ENCODE assay signal across 20 cellular contexts in the genomic region with DNA sequence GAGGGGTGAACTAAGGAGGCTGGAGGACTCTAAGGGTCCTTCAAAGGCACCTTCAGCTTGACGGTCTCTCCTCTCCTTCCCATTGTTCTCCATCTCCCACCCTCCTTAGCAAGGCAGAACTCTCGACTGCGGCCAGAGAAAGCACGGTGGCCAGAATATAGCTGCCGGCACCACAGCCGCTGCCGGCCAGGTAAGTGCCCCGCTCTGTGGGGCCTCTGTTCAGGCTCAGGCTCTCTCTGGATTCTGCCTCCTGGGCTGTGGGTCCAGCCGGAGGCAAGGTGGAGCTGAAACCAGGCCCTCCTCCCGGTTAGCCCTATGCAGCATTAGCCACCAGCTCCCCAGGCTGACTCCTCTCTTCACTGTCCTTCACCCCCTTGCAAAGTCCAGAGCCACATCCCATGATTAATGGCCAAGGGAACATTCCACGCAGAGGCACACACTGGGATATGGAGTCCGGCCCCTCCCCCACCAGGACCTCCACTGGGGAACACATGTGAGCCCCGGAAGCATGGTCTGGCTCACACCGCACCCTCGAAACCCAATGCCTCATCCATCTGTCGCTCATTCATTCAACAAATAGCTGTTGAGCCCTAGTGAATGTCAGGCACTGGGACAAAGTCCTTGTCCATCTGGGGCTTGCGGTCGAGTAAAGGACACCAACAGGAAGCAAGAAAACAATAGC. TPM values are rescaled to one million over a fixed set of nuclear protein-coding genes. Genes with fewer than 3 reads are reported as not detected.
DNase-seq lines count a peak whose midpoint lies in the region; ATAC-seq, FAIRE-seq and TF ChIP-seq lines count a peak whose summit lies in the region.
"Had no signal": no experiment of that assay in that cellular context is flagged by ENCODE, and none has a peak within 500 bp of the region (broad histone marks: within the 10 kb centered on the region; RNA-seq: fewer than 3 reads in every experiment).

No MANE protein-coding gene starts in this region.

- H3K4me2 ChIP-seq in HepG2 (ENCODE audit: low read depth, low read length), result peak overlapping the region; percentile 26
- H3K4me2 ChIP-seq: GM23338, KMS-11, SK-N-SH had no signal

- intact Hi-C loops in Right ventricle myocardium superior (cut with DNase I) (no loop called here), right cardiac atrium (cut with DNase I) (no loop called here), ascending aorta (cut with DNase I) (no loop called here), HepG2 (cut with micrococcal nuclease; ENCODE audit: unreplicated experiment) (no loop called here), stomach (cut with DNase I; ENCODE audit: low total_unique reads) (no loop called here)

- no peak for TF ChIP-seq RAD21 in HepG2 (CRISPR knock-in tag; IDR thresholded peaks at IDR 0.05)

- H3K27me3 ChIP-seq in right cardiac atrium (ENCODE audit: control insufficient read depth, insufficient read depth) (no peaks in the 10 kb centered on the region), ascending aorta (no peaks in the 10 kb centered on the region), HepG2 (ENCODE audit: control insufficient read depth in 1 of 2, insufficient read depth in 2 of 2, low read length in 2 of 2) (peaks cover 1 to 7% of the 10 kb centered on the region in 2 experiments; a peak in 2 of 5 replicates), stomach (no peaks in the 10 kb centered on the region)

- TF ChIP-seq EP300 in HepG2 (IDR thresholded peaks at IDR 0.05; ENCODE audit: low read depth in 2 of 2, low read length in 2 of 2), result no peak
- TF ChIP-seq EP300 in HepG2 (CRISPR knock-in tag; IDR thresholded peaks at IDR 0.05; ENCODE audit: borderline replicate concordance), result no peak
- TF ChIP-seq EP300 in stomach (IDR thresholded peaks at IDR 0.05), result no peak

- peak; percentile 12 for DNase-seq in Right ventricle myocardium superior
- DNase-seq in right cardiac atrium, result no peak
- DNase-seq in ascending aorta (ENCODE audit: low spot score in 2 of 2), result no peak
- DNase-seq in HepG2 (ENCODE audit: low spot score), result no peak
- DNase-seq in stomach, result no peak
- no peak for DNase-seq in activated CD4-positive, CD25-positive, alpha-beta regulatory T cell treated with anti-CD3 and anti-CD28 coated beads, Interleukin-2, amount 50 U/mL, for 72 hours
- DNase-seq in D721Med (ENCODE audit: insufficient read length, low spot score), result no peak
- DNase-seq in NCI-H2196 (lab: John Stamatoyannopoulos, UW; ENCODE audit: unreplicated experiment), result no peak
- DNase-seq: AML-193, DMS79 treated with DMSO at 0.1 percent for 48 hours, HFFc6, MM.1S, NCI-H1417, NCI-H2081, NCI-H226, SK-N-SH had no signal

- TF ChIP-seq POLR2A in HepG2 (IDR thresholded peaks at IDR 0.05; ENCODE audit: insufficient read depth in 1 of 2, low read depth in 2 of 2, low read length in 2 of 2), result no peak
- TF ChIP-seq POLR2A in stomach (IDR thresholded peaks at IDR 0.05), result no peak

- H3K36me3 ChIP-seq in ascending aorta (peaks cover 4 to 15% of the 10 kb centered on the region in 2 donors), HepG2 (replicated peaks in 1 of 2; ENCODE audit: control insufficient read depth in 1 of 2, insufficient read depth in 2 of 2, low read length in 2 of 2) (no peaks in the 10 kb centered on the region), stomach (no peaks in the 10 kb centered on the region)

- H3K9ac ChIP-seq in HepG2 (ENCODE audit: insufficient read depth, low read depth, low read length), result no peak overlapping the region
- H3K9ac ChIP-seq: KMS-11, SK-N-SH had no signal

- H3K27ac ChIP-seq in right cardiac atrium (ENCODE audit: low read length) (no peak overlapping the region), ascending aorta (peak overlapping the region; percentile 91 to 94), HepG2 (ENCODE audit: extremely low read length, insufficient read depth, low read length) (no peak overlapping the region), stomach (no peak overlapping the region)
- H3K27ac ChIP-seq: KMS-11 had no signal

- no peaks in the 10 kb centered on the region for H4K20me1 ChIP-seq in HepG2 (ENCODE audit: insufficient read depth, low read length)

- H2AFZ ChIP-seq in HepG2 (ENCODE audit: low read length), result no peak overlapping the region
- H2AFZ ChIP-seq: GM23338 had no signal

- peaks cover 8% of the 10 kb centered on the region for H3K4me1 ChIP-seq in right cardiac atrium (ENCODE audit: control insufficient read depth, insufficient read depth, low read length)
- peaks cover 37 to 85% of the 10 kb centered on the region in 2 donors for H3K4me1 ChIP-seq in ascending aorta
- peaks cover 29% of the 10 kb centered on the region for H3K4me1 ChIP-seq in HepG2 (ENCODE audit: insufficient read depth, low read length)
- peaks cover 0 to 30% (median 15%) of the 10 kb centered on the region in 4 donors for H3K4me1 ChIP-seq in stomach

- no peak for FAIRE-seq in HepG2 (lab: Jason Lieb, UNC)
- FAIRE-seq in D721Med (lab: Jason Lieb, UNC), result no peak
- FAIRE-seq: G401.6, GM12892 had no signal

- in situ Hi-C loops in HepG2 (cut with HindIII; ENCODE audit: extremely low pct_ligation_motif_present, low pct_unique_long_range_greater_than_20kb), result no loop called here

- BruUV-seq in HepG2 (replicated peaks; lab: Mats Ljungman, UMichigan), result no TSS peak

- TF ChIP-seq CTCF in ascending aorta (IDR thresholded peaks at IDR 0.05) (no peak), HepG2 (CRISPR knock-in tag; IDR thresholded peaks at IDR 0.05) (no peak), stomach (IDR thresholded peaks at IDR 0.05) (no peak), D721Med (IDR thresholded peaks at IDR 0.05; ENCODE audit: insufficient read depth, missing control alignments) (no peak)

- no peaks in the 10 kb centered on the region for H3K79me2 ChIP-seq in HepG2 (ENCODE audit: insufficient read depth, low read length)

- 91% methylated on average over 18 of the region's 18 CpGs for WGBS in right cardiac atrium
- WGBS in HepG2 (ENCODE audit: low lambda C conversion rate), result 60% methylated on average over 9 of the region's 18 CpGs
- 85 to 96% (median 89%) methylated on average over 10 to 18 of the region's 18 CpGs for WGBS in stomach, 5 donors

- ATAC-seq in Right ventricle myocardium superior (ENCODE audit: poor library complexity) (no peak), right cardiac atrium (no peak), HepG2 (peak; percentile 31)
- ATAC-seq: GM23338 had no signal

- H3K4me3 ChIP-seq in right cardiac atrium (ENCODE audit: low read length) (no peak overlapping the region), ascending aorta (no peak overlapping the region), HepG2 (replicated peaks in 1 of 3; ENCODE audit: insufficient read depth in 1 of 3, low read depth in 2 of 3, low read length in 3 of 3) (no peak overlapping the region), stomach (no peak overlapping the region)
- H3K4me3 ChIP-seq: GM23338 had no signal

- H3K9me3 ChIP-seq in right cardiac atrium (ENCODE audit: control insufficient read depth, low read length) (no peaks in the 10 kb centered on the region), ascending aorta (no peaks in the 10 kb centered on the region), HepG2 (ENCODE audit: low read length) (no peaks in the 10 kb centered on the region), stomach (no peaks in the 10 kb centered on the region)
- H3K9me3 ChIP-seq: SK-N-SH had no signal

- CTCF ChIA-PET in HepG2 (lab: Yijun Ruan, JAX; ENCODE audit: low intra/inter-chr PET ratio, low total read pairs), result no interaction called here

- POLR2A ChIA-PET in HepG2 (lab: Yijun Ruan, JAX), result no interaction called here

TF ChIP-seq in HepG2, 621 proteins besides CTCF, POLR2A, EP300 and RAD21 (continues in another document):
- TF ChIP-seq EED (CRISPR knock-in tag; IDR thresholded peaks at IDR 0.05) (no peak), SP4 (CRISPR knock-in tag; IDR thresholded peaks at IDR 0.05) (no peak), ZNF256 (CRISPR knock-in tag; conservative IDR thresholded peaks at IDR 0.05) (no peak), ZNF430 (CRISPR knock-in tag; IDR thresholded peaks at IDR 0.05) (no peak), ZNF382 (CRISPR knock-in tag; IDR thresholded peaks at IDR 0.05; ENCODE audit: borderline replicate concordance) (no peak), ZKSCAN1 (IDR thresholded peaks at IDR 0.05; ENCODE audit: low read length) (no peak), SRF (IDR thresholded peaks at IDR 0.05; ENCODE audit: low read depth, low read length) (no peak), TEAD3 (CRISPR knock-in tag; optimal IDR thresholded peaks at IDR 0.05; ENCODE audit: borderline replicate concordance) (peak; percentile 28), KMT2B (CRISPR knock-in tag; IDR thresholded peaks at IDR 0.05) (no peak), ZNF510 (CRISPR knock-in tag; IDR thresholded peaks at IDR 0.05; ENCODE audit: low read depth) (no peak)

RNA-seq across cellular contexts. Expression of gene LTBP2, which starts 25.2 kb away (rescaled TPM):
- total RNA-seq in Right ventricle myocardium superior (11.9 TPM), right cardiac atrium (10 to 100 TPM; 13.9 to 46.0 (median 23.5) TPM), ascending aorta (383 TPM), HepG2 (2016; rRNA removed; fragmentation: Illumina TruSeq; extraction: Trizol) (0.18 and 0.20 TPM in 2 replicates), stomach (10 to 100 TPM in 3 of 5 donors, 1 to 10 TPM in 2; 5.8 to 36.2 (median 10.5) TPM)
- polyA plus RNA-seq in right cardiac atrium (3.4 TPM), HepG2 (2011; rRNA removed) (0.41 and 0.46 TPM in 2 replicates), stomach (1 to 10 TPM; 2.9 to 5.9 (median 3.4) TPM)
- total RNA-seq in HepG2 (2016; cell fraction: cytosol; rRNA removed; fragmentation: Illumina TruSeq; extraction: Trizol; ENCODE audit: low read depth), result 0.09 TPM in 1 of 2 replicates, not detected in the other
- total RNA-seq in HepG2 (2016; cell fraction: insoluble cytoplasmic fraction; rRNA removed; fragmentation: Illumina TruSeq; extraction: Trizol), result 0.10 and 0.41 TPM in 2 replicates
- total RNA-seq in HepG2 (2016; cell fraction: membrane; rRNA removed; fragmentation: Illumina TruSeq; extraction: Trizol), result 0.06 TPM in 1 of 2 replicates, not detected in the other
- total RNA-seq in HepG2 (2016; cell fraction: nucleus; rRNA removed; fragmentation: Illumina TruSeq; extraction: Trizol), result 0.28 and 0.84 TPM in 2 replicates
- polyA plus RNA-seq in HepG2 (2011; cell fraction: cytosol; rRNA removed), result 0.32 and 0.35 TPM in 2 replicates
- 1.4 and 1.5 TPM in 2 replicates for polyA plus RNA-seq in HepG2 (2011; cell fraction: nucleus; rRNA removed)
- polyA plus RNA-seq in HepG2 (2012), result 0.27 and 0.68 TPM in 2 replicates
- 0.06 TPM in 1 of 2 replicates, not detected in the other for polyA plus RNA-seq in HepG2 (2016; cell fraction: cytosol; fragmentation: Illumina TruSeq; extraction: Trizol; ENCODE audit: low read depth)
- polyA plus RNA-seq in HepG2 (2016; cell fraction: insoluble cytoplasmic fraction; fragmentation: Illumina TruSeq; extraction: Trizol; ENCODE audit: low read depth), result 0.12 and 0.17 TPM in 2 replicates
- 0.07 and 0.09 TPM in 2 replicates for polyA plus RNA-seq in HepG2 (2016; cell fraction: membrane; fragmentation: Illumina TruSeq; extraction: Trizol; ENCODE audit: low read depth)
- 0.64 and 0.72 TPM in 2 replicates for polyA plus RNA-seq in HepG2 (2016; cell fraction: nucleus; fragmentation: Illumina TruSeq; extraction: Trizol; ENCODE audit: insufficient read depth, low read depth)
- 0.44 and 1.1 TPM in 2 replicates for polyA minus RNA-seq in HepG2 (2011; rRNA and poly(A)+ RNA removed; ENCODE audit: low replicate concordance)
- 0.35 and 0.89 TPM in 2 replicates for polyA minus RNA-seq in HepG2 (2011; cell fraction: cytosol; rRNA and poly(A)+ RNA removed)
- polyA minus RNA-seq in HepG2 (2011; cell fraction: nucleus; rRNA and poly(A)+ RNA removed), result 0.52 and 0.99 TPM in 2 replicates

Comparison
In these comparisons a context has a peak if more than half of its experiments do, and no peak if none do; other contexts are left out.
1. H3K27ac ChIP-seq: peak in ascending aorta (2 of 2); none in right cardiac atrium (single experiment), HepG2 (single experiment) and stomach (0 of 5).